10 cellular contexts compared by ENCODE assay signal in genomic region chr6:33081098-33081824, GRCh38. TPM values are rescaled to one million over a fixed set of nuclear protein-coding genes. Genes with fewer than 3 reads are reported as not detected.
DNase-seq lines count a peak whose midpoint lies in the region; TF ChIP-seq lines count a peak whose summit lies in the region.
"Had no signal": no experiment of that assay in that cellular context is flagged by ENCODE, and none has a peak within 500 bp of the region (broad histone marks: within the 10 kb centered on the region; RNA-seq: fewer than 3 reads in every experiment).

No MANE protein-coding gene starts in this region.

- no peaks in the 10 kb centered on the region for H3K9me3 Mint-ChIP-seq in T-helper 1 cell treated with Interleukin-12 subunit alpha and Interleukin-12 subunit beta and Interleukin-4 antibody, amounts not matched to agents 30 μg/mL and 1 μg/mL, for 36 hours

- H3K4me1 ChIP-seq in ectodermal cell (ENCODE audit: control insufficient read depth, insufficient read depth, low read length) (no peaks in the 10 kb centered on the region), muscle layer of colon (ENCODE audit: insufficient read depth, low read length) (peaks cover 9% of the 10 kb centered on the region), tibial artery (peaks cover 0 to 21% (median 9%) of the 10 kb centered on the region in 4 donors)
- H3K4me1 ChIP-seq: foreskin keratinocyte had no signal

- H3K27me3 ChIP-seq in ectodermal cell (ENCODE audit: control insufficient read depth, insufficient read depth, low read length, poor library complexity, severe bottlenecking) (peaks cover 31% of the 10 kb centered on the region), muscle layer of colon (ENCODE audit: control insufficient read depth in 1 of 2, insufficient read depth in 2 of 2, low read length in 2 of 2) (no peaks in the 10 kb centered on the region), tibial artery (peaks cover 0 to 6% of the 10 kb centered on the region in 2 donors)

- no peak overlapping the region for H3K4me3 Mint-ChIP-seq in T-helper 1 cell treated with Interleukin-12 subunit alpha and Interleukin-12 subunit beta and Interleukin-4 antibody, amounts not matched to agents 30 μg/mL and 1 μg/mL, for 36 hours

- 80 to 81% methylated on average over 16 of the region's 16 CpGs for WGBS in ectodermal cell, 2 experiments

- H3K9me3 ChIP-seq in ectodermal cell (ENCODE audit: control insufficient read depth, low read length) (no peaks in the 10 kb centered on the region), muscle layer of colon (ENCODE audit: low read length) (no peaks in the 10 kb centered on the region), tibial artery (no peaks in the 10 kb centered on the region)

- peaks cover 36% of the 10 kb centered on the region for H3K4me1 Mint-ChIP-seq in T-helper 1 cell treated with Interleukin-12 subunit alpha and Interleukin-12 subunit beta and Interleukin-4 antibody, amounts not matched to agents 30 μg/mL and 1 μg/mL, for 36 hours (ENCODE audit: low read depth)

- H3K4me3 ChIP-seq in ectodermal cell (ENCODE audit: insufficient read depth, low read depth, low read length) (peak overlapping the region; percentile 41), muscle layer of colon (ENCODE audit: low read depth in 1 of 2, low read length in 2 of 2) (peak overlapping the region; percentile 38 to 77), tibial artery (peak overlapping the region; percentile 49 to 51)

- TF ChIP-seq CTCF in tibial artery (IDR thresholded peaks at IDR 0.05) = no peak

- peak overlapping the region; percentile 60 for H3K9ac ChIP-seq in muscle layer of colon (ENCODE audit: low read length)

- peak overlapping the region; percentile 76 for H3K27ac Mint-ChIP-seq in T-helper 1 cell treated with Interleukin-12 subunit alpha and Interleukin-12 subunit beta and Interleukin-4 antibody, amounts not matched to agents 30 μg/mL and 1 μg/mL, for 36 hours

- H3K27ac ChIP-seq in ectodermal cell (ENCODE audit: insufficient read depth, low read depth, low read length, poor library complexity, severe bottlenecking) = no peak overlapping the region
- peak overlapping the region; percentile 84 for H3K27ac ChIP-seq in muscle layer of colon (ENCODE audit: low read depth, low read length)
- peak overlapping the region; percentile 69 to 76 for H3K27ac ChIP-seq in tibial artery
- H3K27ac ChIP-seq: foreskin keratinocyte had no signal

- H3K36me3 ChIP-seq in ectodermal cell (ENCODE audit: control insufficient read depth, insufficient read depth, low read length) = no peaks in the 10 kb centered on the region
- peaks cover 12% of the 10 kb centered on the region for H3K36me3 ChIP-seq in muscle layer of colon (ENCODE audit: insufficient read depth, low read length)
- H3K36me3 ChIP-seq in tibial artery = peaks cover 0 to 15% (median 9%) of the 10 kb centered on the region in 3 donors

- peaks cover 5% of the 10 kb centered on the region for H3K27me3 Mint-ChIP-seq in T-helper 1 cell treated with Interleukin-12 subunit alpha and Interleukin-12 subunit beta and Interleukin-4 antibody, amounts not matched to agents 30 μg/mL and 1 μg/mL, for 36 hours (ENCODE audit: low read depth)

- H3K36me3 Mint-ChIP-seq in T-helper 1 cell treated with Interleukin-12 subunit alpha and Interleukin-12 subunit beta and Interleukin-4 antibody, amounts not matched to agents 30 μg/mL and 1 μg/mL, for 36 hours (ENCODE audit: low read depth) = peaks cover 10% of the 10 kb centered on the region

- no peak for DNase-seq in T-helper 1 cell
- DNase-seq in tibial artery = no peak
- DNase-seq in activated CD4-positive, alpha-beta T cell treated with anti-CD3 and anti-CD28 coated beads for 48 hours = no peak
- DNase-seq in H4 (ENCODE audit: low spot score) = no peak
- no peak for DNase-seq in kidney tubule cell (ENCODE audit: low spot score)
- DNase-seq: foreskin keratinocyte had no signal

- intact Hi-C loops in tibial artery (cut with DNase I; ENCODE audit: low total_unique reads) = no loop called here

RNA-seq across cellular contexts. Expression of gene HLA-DPB1, which starts 5.5 kb away (rescaled TPM):
- polyA plus RNA-seq in ectodermal cell (2013, experiment 1 of 4) = 6.5 TPM
- polyA plus RNA-seq in ectodermal cell (2013, experiment 2 of 4) = 6.0 TPM
- 5.0 TPM for polyA plus RNA-seq in ectodermal cell (2013, experiment 3 of 4)
- 5.9 TPM for polyA plus RNA-seq in ectodermal cell (2013, experiment 4 of 4)
- total RNA-seq in H4 (2014; rRNA removed; shearing (Covaris generic)) = 25.4 and 47.3 TPM in 2 replicates
- total RNA-seq: A172 had no signal
- polyA plus RNA-seq: foreskin keratinocyte had no signal

RNA-seq across cellular contexts. Expression of gene HLA-DPA1, which starts 7.8 kb away (rescaled TPM):
- polyA plus RNA-seq in ectodermal cell (2013, experiment 1 of 4) = 2.7 TPM
- polyA plus RNA-seq in ectodermal cell (2013, experiment 2 of 4) = 3.8 TPM
- 1.4 TPM for polyA plus RNA-seq in ectodermal cell (2013, experiment 3 of 4)
- polyA plus RNA-seq in ectodermal cell (2013, experiment 4 of 4) = 1.2 TPM
- 5.2 and 5.4 TPM in 2 replicates for total RNA-seq in H4 (2014; rRNA removed; shearing (Covaris generic))
